Comparison of ENCODE assay signal across 8 cellular contexts in genomic region chr15:92906563-92907081, GRCh38. TPM values are rescaled to one million over a fixed set of nuclear protein-coding genes. Genes with fewer than 3 reads are reported as not detected.
DNase-seq lines count a peak whose midpoint lies in the region; ATAC-seq and TF ChIP-seq lines count a peak whose summit lies in the region.

No MANE protein-coding gene starts in this region.

- H3K27ac Mint-ChIP-seq in CD14-positive monocyte = peak overlapping the region; percentile 84 to 100 (median 93)
- peak overlapping the region; percentile 100 for H3K27ac Mint-ChIP-seq in activated naive CD4-positive, alpha-beta T cell treated with anti-CD3 and anti-CD28 coated beads, Interleukin-2, amount 10 ng/mL, durations not matched to agents 7 days and 5 days

- in situ Hi-C loops in IMR-90 (cut with MboI; ENCODE audit: low sequenced_read_pairs) = no loop called here

- H4K20me1 ChIP-seq in IMR-90 (ENCODE audit: insufficient read depth, low read length) = peaks cover 46% of the 10 kb centered on the region

- H3K27me3 Mint-ChIP-seq in CD14-positive monocyte (ENCODE audit: low read depth in 3 of 3) = no peaks in the 10 kb centered on the region
- H3K27me3 Mint-ChIP-seq in activated naive CD4-positive, alpha-beta T cell treated with anti-CD3 and anti-CD28 coated beads, Interleukin-2, amount 10 ng/mL, durations not matched to agents 7 days and 5 days = no peaks in the 10 kb centered on the region

- no peak overlapping the region for H2BK15ac ChIP-seq in IMR-90 (ENCODE audit: low read depth, low read length)

- H3K9me3 Mint-ChIP-seq in CD14-positive monocyte = no peaks in the 10 kb centered on the region
- peaks cover 1% of the 10 kb centered on the region for H3K9me3 Mint-ChIP-seq in activated naive CD4-positive, alpha-beta T cell treated with anti-CD3 and anti-CD28 coated beads, Interleukin-2, amount 10 ng/mL, durations not matched to agents 7 days and 5 days

- H3K36me3 ChIP-seq in IMR-90 (ENCODE audit: control insufficient read depth, insufficient read depth, low read length) = peaks cover 17% of the 10 kb centered on the region
- peaks cover 5% of the 10 kb centered on the region for H3K36me3 ChIP-seq in suprapubic skin

- dilution Hi-C loops in IMR-90 (cut with HindIII; ENCODE audit: low sequenced_read_pairs, unreplicated experiment) = no loop called here

- no peak overlapping the region for H2AFZ ChIP-seq in IMR-90 (replicated peaks; ENCODE audit: low read length, poor library complexity)

- no peak overlapping the region for H2AK9ac ChIP-seq in IMR-90 (replicated peaks; ENCODE audit: low read depth, low read length, poor library complexity)

- 0 out of 2 replicates have a peak overlapping the region, but pooled peaks have one; percentile 18 for H2AK5ac ChIP-seq in IMR-90 (ENCODE audit: low read depth, low read length)

- peaks cover 22% of the 10 kb centered on the region for H3K4me1 ChIP-seq in IMR-90 (ENCODE audit: control insufficient read depth, insufficient read depth, low read length)
- H3K4me1 ChIP-seq in suprapubic skin = peaks cover 81% of the 10 kb centered on the region

- no peak overlapping the region for H2BK120ac ChIP-seq in IMR-90 (ENCODE audit: low read depth, low read length)

- POLR2A ChIA-PET in IMR-90 (lab: Charles Lee; ENCODE audit: unreplicated experiment) = interaction anchor here (0.6 to 1.3 kb wide), 3 partner anchors 32 to 109 kb away, joined by 3 to 17 read pairs (median 13); no protein-coding TSS in a partner anchor

- H4K8ac ChIP-seq in IMR-90 (ENCODE audit: low read depth in 2 of 2, low read length in 2 of 2) = peak overlapping the region in 1 of 2 experiments; percentile 41; a peak in 1 of 4 replicates

- H3K4me3 ChIP-seq in IMR-90 (ENCODE audit: insufficient read depth, low read depth, low read length) (no peak overlapping the region), suprapubic skin (peak overlapping the region; percentile 62)

- no peak for TF ChIP-seq POLR2A in IMR-90 (IDR thresholded peaks at IDR 0.05; ENCODE audit: low read depth, low read length)
- TF ChIP-seq POLR2A in suprapubic skin (IDR thresholded peaks at IDR 0.05) = no peak

- DNase-seq in CD14-positive monocyte (ENCODE audit: low spot score) (no peak), IMR-90 (peak; percentile 74), kidney glomerular epithelial cell (lab: John Stamatoyannopoulos, UW) (peak; percentile 72), suprapubic skin (ENCODE audit: low spot score in 2 of 2) (no peak), NCI-H2196 treated with DMSO at 0.1 percent for 48 hours (lab: John Stamatoyannopoulos, UW; ENCODE audit: unreplicated experiment) (no peak), C1 segment of cervical spinal cord (lab: John Stamatoyannopoulos, UW) (no peak)
- peak; percentile 63 for DNase-seq in activated naive CD4-positive, alpha-beta T cell treated with anti-CD3 and anti-CD28 coated beads, Interleukin-2, amount 10 ng/mL, durations not matched to agents 7 days and 5 days

- H3K14ac ChIP-seq in IMR-90 (replicated peaks; ENCODE audit: low read depth, low read length) = peak overlapping the region; percentile 82; the same call in 1 of the 2 replicates

- H3K36me3 Mint-ChIP-seq in CD14-positive monocyte = peaks cover 39 to 49% of the 10 kb centered on the region in 2 donors
- H3K36me3 Mint-ChIP-seq in activated naive CD4-positive, alpha-beta T cell treated with anti-CD3 and anti-CD28 coated beads, Interleukin-2, amount 10 ng/mL, durations not matched to agents 7 days and 5 days = peaks cover 71% of the 10 kb centered on the region

- H2BK5ac ChIP-seq in IMR-90 (ENCODE audit: low read depth, low read length, poor library complexity, severe bottlenecking) = peak overlapping the region; percentile 89

- H3K56ac ChIP-seq in IMR-90 (ENCODE audit: extremely low read depth, insufficient read depth, low read length) = no peak overlapping the region

- peaks cover 0 to 15% of the 10 kb centered on the region in 2 experiments; a peak in 2 of 4 replicates for H3K79me1 ChIP-seq in IMR-90 (ENCODE audit: low read depth in 1 of 2, low read length in 2 of 2)

- ATAC-seq in GM19395 (IDR thresholded peaks at IDR 0.05; ENCODE audit: unreplicated experiment) = peak; percentile 43
- ATAC-seq in IMR-90 (ENCODE audit: low read depth) = no peak

- TF ChIP-seq RAD21 in IMR-90 (IDR thresholded peaks at IDR 0.05; ENCODE audit: low read length) = no peak

- H3K23ac ChIP-seq in IMR-90 (ENCODE audit: low read depth, low read length) = peak overlapping the region; percentile 88

- WGBS in IMR-90 (ENCODE audit: extremely low coverage in 2 of 2, insufficient read length in 1 of 2), 2 experiments = no CpG with 5 or more reads among the region's 1 CpG
- WGBS in suprapubic skin = 53% methylated on average over 1 of the region's 1 CpG

- no peak overlapping the region for H2BK20ac ChIP-seq in IMR-90 (ENCODE audit: low read depth, low read length)

- H3K4ac ChIP-seq in IMR-90 (ENCODE audit: low read depth, low read length) = peak overlapping the region; percentile 33; the same call in 1 of the 2 replicates

- peaks cover 8% of the 10 kb centered on the region for H3K9me1 ChIP-seq in IMR-90 (ENCODE audit: insufficient read depth, low read length)

- TF ChIP-seq CTCF in CD14-positive monocyte (IDR thresholded peaks at IDR 0.05) (no peak), IMR-90 (conservative IDR thresholded peaks at IDR 0.05; ENCODE audit: low read depth, low read length) (no peak), suprapubic skin (IDR thresholded peaks at IDR 0.05) (no peak)

- H3K27me3 ChIP-seq in IMR-90 (ENCODE audit: control insufficient read depth, insufficient read depth, low read length) (no peaks in the 10 kb centered on the region), suprapubic skin (no peaks in the 10 kb centered on the region)

- H3K9me3 ChIP-seq in IMR-90 (ENCODE audit: control insufficient read depth, insufficient read depth, low read length) (no peaks in the 10 kb centered on the region), suprapubic skin (no peaks in the 10 kb centered on the region)

- H3K27ac ChIP-seq in IMR-90 (ENCODE audit: insufficient read depth, low read length) = peak overlapping the region; percentile 54; the same call in 1 of the 2 replicates
- H3K27ac ChIP-seq in suprapubic skin = peak overlapping the region; percentile 97

- no peak for TF ChIP-seq EP300 in suprapubic skin (IDR thresholded peaks at IDR 0.05)

- peak overlapping the region; percentile 12; the same call in 1 of the 2 replicates for H3K9ac ChIP-seq in IMR-90 (ENCODE audit: low read depth, low read length)

- peak overlapping the region; percentile 54; the same call in 1 of the 2 replicates for H3K18ac ChIP-seq in IMR-90 (ENCODE audit: low read depth, low read length)

- BruUV-seq in IMR-90 (replicated peaks; lab: Mats Ljungman, UMichigan) = no TSS peak

- intact Hi-C loops in CD14-positive monocyte (cut with micrococcal nuclease) = loop anchor here in 1 of 2 donors (10.0 kb wide), 1 partner anchor 1268 kb away; no protein-coding TSS in a partner anchor
- intact Hi-C loops in IMR-90 (cut with micrococcal nuclease) = no loop called here

- CTCF ChIA-PET in IMR-90 (lab: Yijun Ruan, JAX) = interaction anchor here (0.6 kb wide), 1 partner anchor 31 kb away, joined by 3 read pairs; no protein-coding TSS in a partner anchor
- CTCF ChIA-PET in activated naive CD4-positive, alpha-beta T cell treated with anti-CD3 and anti-CD28 coated beads, Interleukin-2, amount 10 ng/mL, durations not matched to agents 7 days and 5 days (lab: Charles Lee) = interaction anchor here (0.9 to 3.3 kb wide), 7 partner anchors 10 to 102 kb away, joined by 3 to 24 read pairs (median 6); no protein-coding TSS in a partner anchor

- peak overlapping the region; percentile 99 for H3K4me2 ChIP-seq in IMR-90 (ENCODE audit: low read depth, low read length)

- H3K4me3 Mint-ChIP-seq in CD14-positive monocyte = peak overlapping the region in 1 of 2 donors; percentile 27
- H3K4me3 Mint-ChIP-seq in activated naive CD4-positive, alpha-beta T cell treated with anti-CD3 and anti-CD28 coated beads, Interleukin-2, amount 10 ng/mL, durations not matched to agents 7 days and 5 days = peak overlapping the region; percentile 96

- no peak overlapping the region for H4K5ac ChIP-seq in IMR-90 (ENCODE audit: low read depth, low read length)

- peaks cover 70% of the 10 kb centered on the region for H3K4me1 Mint-ChIP-seq in CD14-positive monocyte
- peaks cover 73% of the 10 kb centered on the region for H3K4me1 Mint-ChIP-seq in activated naive CD4-positive, alpha-beta T cell treated with anti-CD3 and anti-CD28 coated beads, Interleukin-2, amount 10 ng/mL, durations not matched to agents 7 days and 5 days

- H4K91ac ChIP-seq in IMR-90 (ENCODE audit: insufficient read depth, low read depth, low read length) = no peak overlapping the region

TF ChIP-seq in IMR-90, 13 proteins besides CTCF, POLR2A, EP300 and RAD21:
- TF ChIP-seq FOS (IDR thresholded peaks at IDR 0.05; ENCODE audit: low read depth, low read length) = peak; percentile 47
- no peak for TF ChIP-seq RCOR1 (IDR thresholded peaks at IDR 0.05; ENCODE audit: insufficient replicate concordance, low read length)
- no peak for TF ChIP-seq CEBPB (IDR thresholded peaks at IDR 0.05; ENCODE audit: low read depth, low read length)
- no peak for TF ChIP-seq USF2 (IDR thresholded peaks at IDR 0.05; ENCODE audit: low read depth, low read length)
- no peak for TF ChIP-seq RFX5 (IDR thresholded peaks at IDR 0.05; ENCODE audit: low read depth, low read length)
- TF ChIP-seq BHLHE40 (IDR thresholded peaks at IDR 0.05; ENCODE audit: low read depth, low read length) = no peak
- no peak for TF ChIP-seq MAFK (IDR thresholded peaks at IDR 0.05; ENCODE audit: low read depth, low read length)
- TF ChIP-seq SMC3 (IDR thresholded peaks at IDR 0.05; ENCODE audit: low read depth, low read length) = no peak
TF ChIP-seq in IMR-90: peak in this region for 1.

RNA-seq across cellular contexts. Expression of gene CHD2, which starts 6.5 kb away (rescaled TPM):
- polyA plus RNA-seq in CD14-positive monocyte = 10 to 100 TPM in 1 of 2 donors, 1 to 10 TPM in 1; 9.6 to 11.4 TPM
- 64.7 and 71.4 TPM in 2 replicates for total RNA-seq in IMR-90 (2012; rRNA removed)
- polyA plus RNA-seq in IMR-90 (2012; rRNA removed) = 37.8 and 44.9 TPM in 2 replicates
- polyA plus RNA-seq in IMR-90 (2012; cell fraction: cytosol; rRNA removed) = 9.0 and 12.0 TPM in 2 replicates
- 54.1 and 206 TPM in 2 replicates for polyA plus RNA-seq in IMR-90 (2012; cell fraction: nucleus; rRNA removed; ENCODE audit: low replicate concordance)
- 100 to 1,000 TPM in 3 of 4 donors, 10 to 100 TPM in 1; 93.3 to 319 (median 127) TPM for total RNA-seq in suprapubic skin

Comparison
In these comparisons a context has a peak if more than half of its experiments do, and no peak if none do; other contexts are left out.
1. DNase-seq: peak in IMR-90 (single experiment), activated naive CD4-positive, alpha-beta T cell treated with anti-CD3 and anti-CD28 coated beads, Interleukin-2, amount 10 ng/mL, durations not matched to agents 7 days and 5 days (single experiment) and kidney glomerular epithelial cell (single experiment); none in CD14-positive monocyte (single experiment), suprapubic skin (0 of 2), NCI-H2196 treated with DMSO at 0.1 percent for 48 hours (single experiment) and C1 segment of cervical spinal cord (0 of 14).